In the genomic region with DNA sequence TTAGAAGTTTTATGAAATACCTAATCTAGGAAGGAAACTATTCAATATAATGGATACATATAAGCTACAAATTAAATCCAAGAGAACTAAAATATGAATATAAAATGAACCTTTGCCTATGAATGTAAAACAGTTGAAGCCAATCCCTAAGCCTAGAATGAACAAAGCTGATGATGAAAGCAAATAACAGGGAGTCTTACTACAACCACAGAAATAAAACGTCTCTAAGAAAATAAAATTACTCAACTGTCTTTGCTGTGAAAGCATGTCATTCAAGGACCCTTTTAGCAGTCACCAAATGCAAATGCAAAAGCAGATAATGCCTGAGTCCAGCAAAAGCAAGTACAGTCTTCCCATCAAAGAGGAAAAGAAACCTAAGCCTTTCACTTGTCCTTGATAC, we compare ENCODE assay signal across 21 cellular contexts.
"Had no signal": no experiment of that assay in that cellular context is flagged by ENCODE, and none has a peak within 500 bp of the region (broad histone marks: within the 10 kb centered on the region; RNA-seq: fewer than 3 reads in every experiment).

No MANE protein-coding gene starts in this region.

- H2AFZ ChIP-seq: hepatocyte had no signal

- H3K36me3 Mint-ChIP-seq: naive B cell had no signal

- H3K27ac Mint-ChIP-seq: activated CD4-positive, alpha-beta T cell treated with anti-CD3 and anti-CD28 coated beads, Interleukin-2, amount 10 ng/mL, durations not matched to agents 24 days and 14 days; activated CD8-positive, alpha-beta T cell treated with anti-CD3 and anti-CD28 coated beads for 36 hours; stimulated activated naive B cell treated with anti-CD40 and anti-IgM and Interleukin-4, amounts not matched to agents 10 μg/mL and 1 μg/mL and 100 μg/mL, for 72 hours had no signal

- H3K27me3 ChIP-seq: adrenal gland, hepatocyte, pancreas, upper lobe of left lung had no signal

- H3K4me2 ChIP-seq: hepatocyte had no signal

- DNase-seq: activated CD4-positive, alpha-beta T cell treated with anti-CD3 and anti-CD28 coated beads, Interleukin-2, amount 10 ng/mL, durations not matched to agents 24 days and 14 days; activated CD4-positive, CD25-positive, alpha-beta regulatory T cell; activated CD8-positive, alpha-beta T cell treated with anti-CD3 and anti-CD28 coated beads for 36 hours; activated effector memory CD4-positive, alpha-beta T cell treated with Interleukin-2 at 50 U/mL for 16 hours; activated naive CD4-positive, alpha-beta T cell treated with anti-CD3 and anti-CD28 coated beads, Interleukin-2, amount 50 U/mL, for 16 hours; activated T-cell treated with anti-CD3 and anti-CD28 coated beads, Interleukin-2, amount 50 U/mL, for 48 hours; adrenal gland; dermis blood vessel endothelial cell; effector memory CD8-positive, alpha-beta T cell; naive B cell; pancreas; stimulated activated CD4-positive, alpha-beta T cell treated with anti-CD3 and anti-CD28 coated beads, Interleukin-4, amount 100 ng/mL, for 4 hours; stimulated activated naive B cell treated with anti-CD40 and anti-IgM and Interleukin-4, amounts not matched to agents 10 μg/mL and 1 μg/mL and 100 μg/mL, for 72 hours; T-cell; upper lobe of left lung had no signal

- H3K4me3 ChIP-seq: adrenal gland, hepatocyte, lung, pancreas, thoracic aorta, upper lobe of left lung had no signal

- H3K27me3 Mint-ChIP-seq: activated CD4-positive, alpha-beta T cell treated with anti-CD3 and anti-CD28 coated beads, Interleukin-2, amount 10 ng/mL, durations not matched to agents 24 days and 14 days; activated CD8-positive, alpha-beta T cell treated with anti-CD3 and anti-CD28 coated beads for 36 hours; effector memory CD8-positive, alpha-beta T cell; naive B cell; stimulated activated naive B cell treated with anti-CD40 and anti-IgM and Interleukin-4, amounts not matched to agents 10 μg/mL and 1 μg/mL and 100 μg/mL, for 72 hours; T-cell had no signal

- H3K9me3 Mint-ChIP-seq: activated CD4-positive, alpha-beta T cell treated with anti-CD3 and anti-CD28 coated beads, Interleukin-2, amount 10 ng/mL, durations not matched to agents 24 days and 14 days; activated CD8-positive, alpha-beta T cell treated with anti-CD3 and anti-CD28 coated beads for 36 hours; effector memory CD8-positive, alpha-beta T cell; naive B cell; stimulated activated naive B cell treated with anti-CD40 and anti-IgM and Interleukin-4, amounts not matched to agents 10 μg/mL and 1 μg/mL and 100 μg/mL, for 72 hours; T-cell had no signal

- H3K9me3 ChIP-seq: adrenal gland, pancreas, thoracic aorta, upper lobe of left lung had no signal

- FAIRE-seq: astrocyte, bronchial epithelial cell, pancreas had no signal

- H3K4me3 Mint-ChIP-seq: activated CD4-positive, alpha-beta T cell treated with anti-CD3 and anti-CD28 coated beads, Interleukin-2, amount 10 ng/mL, durations not matched to agents 24 days and 14 days; activated CD8-positive, alpha-beta T cell treated with anti-CD3 and anti-CD28 coated beads for 36 hours; effector memory CD8-positive, alpha-beta T cell; naive B cell; stimulated activated naive B cell treated with anti-CD40 and anti-IgM and Interleukin-4, amounts not matched to agents 10 μg/mL and 1 μg/mL and 100 μg/mL, for 72 hours; T-cell had no signal

- H3K27ac ChIP-seq: adrenal gland, hepatocyte, pancreas, thoracic aorta, upper lobe of left lung had no signal

- ATAC-seq: activated CD8-positive, alpha-beta T cell treated with anti-CD3 and anti-CD28 coated beads for 36 hours; effector memory CD8-positive, alpha-beta T cell; pancreas; sciatic nerve; stimulated activated naive B cell treated with anti-CD40 and anti-IgM and Interleukin-4, amounts not matched to agents 10 μg/mL and 1 μg/mL and 100 μg/mL, for 72 hours; T-cell had no signal

- H3K4me1 ChIP-seq: adrenal gland, pancreas, upper lobe of left lung had no signal

- H3K36me3 ChIP-seq: adrenal gland, pancreas, thoracic aorta, upper lobe of left lung had no signal
